21 cellular contexts compared by ENCODE assay signal in the genomic region with DNA sequence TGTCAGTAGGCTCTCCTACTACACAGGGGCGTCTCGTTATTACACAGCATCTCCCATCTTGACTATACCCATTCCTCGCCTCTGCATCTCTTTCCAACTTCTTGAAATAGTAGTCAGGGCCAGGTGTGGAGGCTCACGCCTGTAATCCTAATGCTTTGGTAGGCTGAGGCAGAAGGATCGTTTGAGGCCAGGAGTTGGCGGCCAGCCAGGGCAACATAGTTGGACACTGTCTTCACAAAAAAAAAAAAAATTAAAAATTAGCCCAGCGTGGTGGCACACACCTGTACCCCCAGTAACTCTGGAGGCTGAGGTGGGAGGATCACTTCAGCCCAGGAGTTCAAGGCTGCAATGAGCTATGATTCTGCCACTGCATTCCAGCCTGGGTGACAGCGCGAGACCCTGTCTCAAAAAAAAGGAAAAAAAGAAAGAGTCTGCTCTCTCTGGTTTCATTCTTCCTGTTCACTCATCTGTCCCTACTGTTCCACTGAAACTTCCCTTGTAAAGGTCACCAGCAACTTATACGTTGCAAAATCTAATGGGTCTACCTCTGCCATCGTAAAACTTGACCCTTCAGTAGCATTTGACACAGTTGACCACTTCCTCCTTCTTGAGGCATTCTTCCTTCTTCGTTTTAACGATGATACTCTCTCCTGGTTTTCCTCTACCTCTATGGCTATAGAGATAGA. TPM values are rescaled to one million over a fixed set of nuclear protein-coding genes. Genes with fewer than 3 reads are reported as not detected.
DNase-seq lines count a peak whose midpoint lies in the region; ATAC-seq lines count a peak whose summit lies in the region.
"Had no signal": no experiment of that assay in that cellular context is flagged by ENCODE, and none has a peak within 500 bp of the region (broad histone marks: within the 10 kb centered on the region; RNA-seq: fewer than 3 reads in every experiment).

No MANE protein-coding gene starts in this region.

- H3K4me1 ChIP-seq in naive thymus-derived CD4-positive, alpha-beta T cell (ENCODE audit: control insufficient read depth in 2 of 2, insufficient read depth in 2 of 2, low read length in 2 of 2), result no peaks in the 10 kb centered on the region

- CTCF ChIA-PET in naive thymus-derived CD4-positive, alpha-beta T cell (lab: Charles Lee), result interaction anchor here (0.6 kb wide), 1 partner anchor 19 kb away, joined by 3 read pairs; no protein-coding TSS in a partner anchor

- no peaks in the 10 kb centered on the region for H3K9me3 ChIP-seq in naive thymus-derived CD4-positive, alpha-beta T cell (ENCODE audit: control insufficient read depth in 2 of 3, low read length in 3 of 3)

- no peak overlapping the region for H3K27ac Mint-ChIP-seq in naive thymus-derived CD4-positive, alpha-beta T cell
- H3K27ac Mint-ChIP-seq: activated B cell treated with CpG ODN at 0.5 μM for 24 hours; activated CD4-positive, alpha-beta memory T cell treated with anti-CD3 and anti-CD28 coated beads, Interleukin-2, amount 10 ng/mL, durations not matched to agents 7 days and 5 days; GM23338 had no signal

- H3K36me3 ChIP-seq in naive thymus-derived CD4-positive, alpha-beta T cell (ENCODE audit: control insufficient read depth in 2 of 3, insufficient read depth in 3 of 3, low read length in 3 of 3), result no peaks in the 10 kb centered on the region

- POLR2A ChIA-PET in naive thymus-derived CD4-positive, alpha-beta T cell (lab: Charles Lee), result interaction anchor here (0.7 kb wide), 1 partner anchor 54 kb away, joined by 3 read pairs; no protein-coding TSS in a partner anchor

- in situ Hi-C loops in KBM-7 (cut with MboI; ENCODE audit: low pct_unique_long_range_greater_than_20kb, low sequenced_read_pairs), result no loop called here

- peak; percentile 78 to 81 for DNase-seq in AML-193 (lab: John Stamatoyannopoulos, UW)
- DNase-seq in KBM-7, result peak; percentile 36
- peak; percentile 41 for DNase-seq in SKM-1 (lab: John Stamatoyannopoulos, UW; ENCODE audit: unreplicated experiment)
- DNase-seq in naive thymus-derived CD4-positive, alpha-beta T cell, result no peak
- no peak for DNase-seq in NCI-H2227 (lab: John Stamatoyannopoulos, UW; ENCODE audit: unreplicated experiment)
- no peak for DNase-seq in caudate nucleus (lab: John Stamatoyannopoulos, UW)
- no peak for DNase-seq in dedifferentiated amniotic fluid mesenchymal stem cell (ENCODE audit: extremely low spot score)
- DNase-seq: activated B cell treated with CpG ODN at 0.5 μM for 24 hours; activated CD4-positive, alpha-beta memory T cell treated with anti-CD3 and anti-CD28 coated beads, Interleukin-2, amount 10 ng/mL, durations not matched to agents 7 days and 5 days; activated naive CD4-positive, alpha-beta T cell treated with Interleukin-2 at 50 U/mL for 16 hours; activated T-cell treated with anti-CD3 and anti-CD28 coated beads, Interleukin-2, amount 50 U/mL, for 1 hour; C1 segment of cervical spinal cord; KG1; NCI-H1105; NCI-H2029 treated with DMSO at 0.1 percent for 48 hours; NCI-H510A; Right ventricle myocardium superior; stimulated activated CD4-positive, alpha-beta T cell treated with anti-CD3 and anti-CD28 coated beads, Interleukin-2, amount 100 ng/mL, for 24 hours had no signal

- H3K9me3 Mint-ChIP-seq in naive thymus-derived CD4-positive, alpha-beta T cell, result peaks cover 0 to 2% (median 0%) of the 10 kb centered on the region in 11 donors
- H3K9me3 Mint-ChIP-seq: activated B cell treated with CpG ODN at 0.5 μM for 24 hours; activated CD4-positive, alpha-beta memory T cell treated with anti-CD3 and anti-CD28 coated beads, Interleukin-2, amount 10 ng/mL, durations not matched to agents 7 days and 5 days; GM23338 had no signal

- peaks cover 0 to 8% (median 0%) of the 10 kb centered on the region in 5 donors for H3K36me3 Mint-ChIP-seq in naive thymus-derived CD4-positive, alpha-beta T cell

- H3K27me3 ChIP-seq in naive thymus-derived CD4-positive, alpha-beta T cell (ENCODE audit: control insufficient read depth in 2 of 2, insufficient read depth in 2 of 2, low read length in 2 of 2), result no peaks in the 10 kb centered on the region

- ATAC-seq in naive thymus-derived CD4-positive, alpha-beta T cell, result peak; percentile 29
- no peak for ATAC-seq in GM18861 (IDR thresholded peaks at IDR 0.05; ENCODE audit: unreplicated experiment)
- ATAC-seq: GM23338 had no signal

- peaks cover 0 to 9% (median 5%) of the 10 kb centered on the region in 5 donors for H3K27me3 Mint-ChIP-seq in naive thymus-derived CD4-positive, alpha-beta T cell

- H3K4me3 ChIP-seq in naive thymus-derived CD4-positive, alpha-beta T cell (ENCODE audit: low read length), result no peak overlapping the region
- H3K4me3 ChIP-seq: GM23338, skin epidermis had no signal

- H3K4me1 Mint-ChIP-seq in naive thymus-derived CD4-positive, alpha-beta T cell, result peaks cover 0 to 9% (median 6%) of the 10 kb centered on the region in 7 donors
- H3K4me1 Mint-ChIP-seq: GM23338 had no signal

- intact Hi-C loops in naive thymus-derived CD4-positive, alpha-beta T cell (cut with micrococcal nuclease), result no loop called here

- no peak overlapping the region for H3K4me3 Mint-ChIP-seq in naive thymus-derived CD4-positive, alpha-beta T cell
- H3K4me3 Mint-ChIP-seq: activated B cell treated with CpG ODN at 0.5 μM for 24 hours; activated CD4-positive, alpha-beta memory T cell treated with anti-CD3 and anti-CD28 coated beads, Interleukin-2, amount 10 ng/mL, durations not matched to agents 7 days and 5 days; GM23338 had no signal

- H3K27ac ChIP-seq in naive thymus-derived CD4-positive, alpha-beta T cell (ENCODE audit: low read depth, low read length), result no peak overlapping the region
- H3K27ac ChIP-seq in caudate nucleus (ENCODE audit: low read depth, low read length), result no peak overlapping the region
- H3K27ac ChIP-seq: skin epidermis had no signal

RNA-seq across cellular contexts. Expression of gene PTGR2, which starts 41.0 kb away (rescaled TPM):
- 1 to 10 TPM; 1.2 to 7.9 (median 1.8) TPM for total RNA-seq in naive thymus-derived CD4-positive, alpha-beta T cell
- polyA plus RNA-seq in naive thymus-derived CD4-positive, alpha-beta T cell, result 1 to 10 TPM; 3.4 to 6.5 TPM

Comparison
In these comparisons a context has a peak if more than half of its experiments do, and no peak if none do; other contexts are left out.
1. DNase-seq: peak in AML-193 (2 of 2), KBM-7 (single experiment) and SKM-1 (single experiment); none in naive thymus-derived CD4-positive, alpha-beta T cell (0 of 9), NCI-H2227 (single experiment), caudate nucleus (0 of 61) and dedifferentiated amniotic fluid mesenchymal stem cell (single experiment).